8 cellular contexts compared by ENCODE assay signal in genomic region chr17:54900457-54901229, GRCh38. TPM values are rescaled to one million over a fixed set of nuclear protein-coding genes. Genes with fewer than 3 reads are reported as not detected.
DNase-seq lines count a peak whose midpoint lies in the region; ATAC-seq and TF ChIP-seq lines count a peak whose summit lies in the region.

Gene TOM1L1, plus strand, starts transcription at chr17:54900852. Its CDS starts 14 bp downstream, at chr17:54900866.

- CTCF ChIA-PET in AG04449 (lab: Yijun Ruan, JAX): interaction anchor here (0.8 to 2.5 kb wide), 3 partner anchors 8 to 11 kb away, joined by 4 to 8 read pairs (median 4); no protein-coding TSS in a partner anchor
- CTCF ChIA-PET in activated CD8-positive, alpha-beta T cell treated with anti-CD3 and anti-CD28 coated beads, Interleukin-2, amount 10 ng/mL, durations not matched to agents 7 days and 5 days (lab: Charles Lee): no interaction called here

- H3K27ac ChIP-seq in tibial nerve: peak within 1 kb of the TSS in 2 of 4 donors; percentile 49 to 55

- H3K36me3 ChIP-seq in tibial nerve: no peaks in the 10 kb centered on the region

- TF ChIP-seq EP300 in tibial nerve (IDR thresholded peaks at IDR 0.05): no peak

- peaks cover 0 to 5% of the 10 kb centered on the region in 2 donors for H3K27me3 ChIP-seq in tibial nerve

- H3K27me3 Mint-ChIP-seq in activated CD8-positive, alpha-beta T cell treated with anti-CD3 and anti-CD28 coated beads, Interleukin-2, amount 10 ng/mL, durations not matched to agents 7 days and 5 days (ENCODE audit: low read depth): peaks cover 32% of the 10 kb centered on the region
- peaks cover 34 to 36% (median 34%) of the 10 kb centered on the region in 3 donors for H3K27me3 Mint-ChIP-seq in naive B cell

- ATAC-seq in GM18511 (IDR thresholded peaks at IDR 0.05; ENCODE audit: unreplicated experiment) (peak; percentile 86), HG03108 (IDR thresholded peaks at IDR 0.05; ENCODE audit: unreplicated experiment) (peak; percentile 75), naive B cell (ENCODE audit: low read depth in 2 of 2) (no peak)
- ATAC-seq in activated CD8-positive, alpha-beta T cell treated with anti-CD3 and anti-CD28 coated beads, Interleukin-2, amount 10 ng/mL, durations not matched to agents 7 days and 5 days: peak; percentile 91

- H3K4me1 ChIP-seq in tibial nerve: peaks cover 0 to 21% (median 0%) of the 10 kb centered on the region in 4 donors

- H3K9me3 Mint-ChIP-seq in activated CD8-positive, alpha-beta T cell treated with anti-CD3 and anti-CD28 coated beads, Interleukin-2, amount 10 ng/mL, durations not matched to agents 7 days and 5 days (ENCODE audit: insufficient read depth): no peaks in the 10 kb centered on the region
- H3K9me3 Mint-ChIP-seq in naive B cell: no peaks in the 10 kb centered on the region

- H3K9me3 ChIP-seq in tibial nerve: no peaks in the 10 kb centered on the region

- peaks cover 9% of the 10 kb centered on the region for H3K4me1 Mint-ChIP-seq in activated CD8-positive, alpha-beta T cell treated with anti-CD3 and anti-CD28 coated beads, Interleukin-2, amount 10 ng/mL, durations not matched to agents 7 days and 5 days (ENCODE audit: low read depth)
- H3K4me1 Mint-ChIP-seq in naive B cell: peaks cover 0 to 13% (median 0%) of the 10 kb centered on the region in 3 donors

- DNase-seq in AG04449 (ENCODE audit: low read depth, low spot score) (no peak), NCI-H2171 treated with DMSO at 0.1 percent for 48 hours (lab: John Stamatoyannopoulos, UW) (peak; percentile 91), fibroblast of mammary gland (ENCODE audit: low read depth) (peak; percentile 48), naive B cell (no peak), tibial nerve (ENCODE audit: low spot score in 2 of 2) (peak in 1 of 2 donors; percentile 15)
- peak; percentile 23 for DNase-seq in activated CD8-positive, alpha-beta T cell treated with anti-CD3 and anti-CD28 coated beads, Interleukin-2, amount 10 ng/mL, durations not matched to agents 7 days and 5 days

- 2 to 6% methylated on average over 35 to 66 of the region's 67 CpGs for WGBS in tibial nerve, 2 donors

- H3K4me3 Mint-ChIP-seq in activated CD8-positive, alpha-beta T cell treated with anti-CD3 and anti-CD28 coated beads, Interleukin-2, amount 10 ng/mL, durations not matched to agents 7 days and 5 days: peak within 1 kb of the TSS; percentile 43
- peak within 1 kb of the TSS in 6 of 8 donors; percentile 7 to 64 (median 23) for H3K4me3 Mint-ChIP-seq in naive B cell

- H3K36me3 Mint-ChIP-seq in activated CD8-positive, alpha-beta T cell treated with anti-CD3 and anti-CD28 coated beads, Interleukin-2, amount 10 ng/mL, durations not matched to agents 7 days and 5 days (ENCODE audit: low read depth): no peaks in the 10 kb centered on the region
- no peaks in the 10 kb centered on the region for H3K36me3 Mint-ChIP-seq in naive B cell

- POLR2A ChIA-PET in AG04449 (lab: Yijun Ruan, JAX): no interaction called here
- POLR2A ChIA-PET in activated CD8-positive, alpha-beta T cell treated with anti-CD3 and anti-CD28 coated beads, Interleukin-2, amount 10 ng/mL, durations not matched to agents 7 days and 5 days (lab: Charles Lee): no interaction called here

- no peak for TF ChIP-seq POLR2A in tibial nerve (IDR thresholded peaks at IDR 0.05)

- TF ChIP-seq CTCF in AG04449 (IDR thresholded peaks at IDR 0.05; ENCODE audit: insufficient read depth, low read length, missing control alignments) (peak; percentile 3), fibroblast of mammary gland (conservative IDR thresholded peaks at IDR 0.05; ENCODE audit: control insufficient read depth, insufficient read depth, low read depth, low read length) (no peak), tibial nerve (IDR thresholded peaks at IDR 0.05) (peak in 1 of 5 experiments; percentile 22)

- H3K27ac Mint-ChIP-seq in activated CD8-positive, alpha-beta T cell treated with anti-CD3 and anti-CD28 coated beads, Interleukin-2, amount 10 ng/mL, durations not matched to agents 7 days and 5 days: no peak within 1 kb of the TSS
- H3K27ac Mint-ChIP-seq in naive B cell: no peak within 1 kb of the TSS

- H3K4me3 ChIP-seq in AG04449 (ENCODE audit: low read depth, low read length) (peak within 1 kb of the TSS; percentile 83), fibroblast of mammary gland (ENCODE audit: control insufficient read depth, low read depth, low read length) (peak within 1 kb of the TSS; percentile 70), tibial nerve (peak within 1 kb of the TSS; percentile 23 to 59 (median 36))

RNA-seq across cellular contexts. Expression of gene TOM1L1, which starts in this region (rescaled TPM):
- not detected for total RNA-seq in activated CD8-positive, alpha-beta T cell treated with anti-CD3 and anti-CD28 coated beads, Interleukin-2, amount 10 ng/mL, durations not matched to agents 7 days and 5 days
- polyA plus RNA-seq in naive B cell (ENCODE audit: low read depth in 6 of 6): not detected
- total RNA-seq in tibial nerve: 10 to 100 TPM in 3 of 4 donors, 1 to 10 TPM in 1; 8.6 to 27.4 (median 17.1) TPM

Comparison
In these comparisons a context has a peak if more than half of its experiments do, and no peak if none do; other contexts are left out.
1. RNA of gene TOM1L1 (total RNA-seq): 8.6 to 27.4 TPM in tibial nerve; not detected in activated CD8-positive, alpha-beta T cell treated with anti-CD3 and anti-CD28 coated beads, Interleukin-2, amount 10 ng/mL, durations not matched to agents 7 days and 5 days; every median in the first group is over 4 times any median in the second.
2. Peak in DNase-seq and ATAC-seq in activated CD8-positive, alpha-beta T cell treated with anti-CD3 and anti-CD28 coated beads, Interleukin-2, amount 10 ng/mL, durations not matched to agents 7 days and 5 days; RNA of the gene not detected or under 1 TPM.
3. DNase-seq: peak in NCI-H2171 treated with DMSO at 0.1 percent for 48 hours (single experiment) and fibroblast of mammary gland (single experiment); none in AG04449 (single experiment) and naive B cell (single experiment).
4. ATAC-seq: peak in GM18511 (single experiment) and HG03108 (single experiment); none in naive B cell (0 of 2).
5. Peak in every context shown above with its lines, with median percentiles within 50 percentile points of each other: H3K4me3 ChIP-seq.